1 cellular context compared by ENCODE assay signal in genomic region chr6:35496036-35496850, GRCh38.
A peak's percentile ranks its signal among the peaks of the same experiment; 100 is the strongest.
TF ChIP-seq lines count a peak whose summit lies in the region.

No MANE protein-coding gene starts in this region.

TF ChIP-seq in HEK293, 187 proteins besides CTCF, POLR2A, EP300 and RAD21 (continued from another document):
- TF ChIP-seq REST (tag by site-specific recombination; IDR thresholded peaks at IDR 0.05) (no peak), ZBTB48 (tag by site-specific recombination; IDR thresholded peaks at IDR 0.05) (peak; percentile 65), KLF17 (tag by site-specific recombination; IDR thresholded peaks at IDR 0.05) (0 out of 2 replicates have a peak, but pooled peaks have one; percentile 42), ZSCAN16 (tag by site-specific recombination; IDR thresholded peaks at IDR 0.05) (no peak), ZNF555 (tag by site-specific recombination; conservative IDR thresholded peaks at IDR 0.05) (no peak), KLF8 (tag by site-specific recombination; IDR thresholded peaks at IDR 0.05) (0 out of 2 replicates have a peak, but pooled peaks have one; percentile 6), ZNF239 (tag by site-specific recombination; IDR thresholded peaks at IDR 0.05) (peak; percentile 59; the same call in 1 of the 2 replicates), ZNF596 (tag by site-specific recombination; IDR thresholded peaks at IDR 0.05) (0 out of 2 replicates have a peak, but pooled peaks have one; percentile 6), PATZ1 (tag by site-specific recombination; IDR thresholded peaks at IDR 0.05) (peak; percentile 83), PRDM10 (tag by site-specific recombination; IDR thresholded peaks at IDR 0.05) (peak; percentile 81), ZBTB8A (tag by site-specific recombination; IDR thresholded peaks at IDR 0.05) (peak; percentile 79), ZNF660 (tag by site-specific recombination; IDR thresholded peaks at IDR 0.05) (peak; percentile 61; the same call in 1 of the 2 replicates), SP3 (tag by site-specific recombination; IDR thresholded peaks at IDR 0.05) (peak; percentile 49), ZBTB17 (tag by site-specific recombination; IDR thresholded peaks at IDR 0.05) (no peak), ZBTB20 (tag by site-specific recombination; IDR thresholded peaks at IDR 0.05) (peak; percentile 79), ZNF121 (tag by site-specific recombination; IDR thresholded peaks at IDR 0.05) (peak; percentile 96), KLF9 (tag by site-specific recombination; IDR thresholded peaks at IDR 0.05; ENCODE audit: low read depth) (peak; percentile 63; the same call in 1 of the 2 replicates), PBX3 (CRISPR knock-in tag; IDR thresholded peaks at IDR 0.05) (0 out of 2 replicates have a peak, but pooled peaks have one; percentile 25), GFI1B (tag by site-specific recombination; IDR thresholded peaks at IDR 0.05) (no peak)
